In the genomic region with DNA sequence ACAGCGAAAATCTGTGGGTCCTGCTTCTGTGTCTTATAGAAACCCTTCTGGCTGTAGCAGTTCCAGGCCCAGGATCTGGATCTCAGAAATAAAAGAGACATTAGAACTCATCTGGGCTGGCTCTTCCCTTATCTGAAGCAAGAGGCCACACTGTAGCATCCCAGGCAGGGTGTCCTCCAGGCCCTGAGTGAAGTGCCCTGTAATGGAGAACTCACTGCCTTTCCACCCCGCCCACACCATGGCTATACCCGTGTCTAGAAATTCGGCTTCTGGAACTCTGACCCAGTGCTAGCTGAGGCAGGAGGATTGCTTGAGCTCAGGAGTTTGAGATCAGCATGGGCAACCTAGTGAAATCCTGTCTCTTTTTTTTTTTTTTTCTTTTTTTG, we compare ENCODE assay signal across 15 cellular contexts. TPM values are rescaled to one million over a fixed set of nuclear protein-coding genes. Genes with fewer than 3 reads are reported as not detected.
A peak's percentile ranks its signal among the peaks of the same experiment; 100 is the strongest.
DNase-seq lines count a peak whose midpoint lies in the region; ATAC-seq, FAIRE-seq and TF ChIP-seq lines count a peak whose summit lies in the region.
"Had no signal": no experiment of that assay in that cellular context is flagged by ENCODE, and none has a peak within 500 bp of the region (broad histone marks: within the 10 kb centered on the region; RNA-seq: fewer than 3 reads in every experiment).

No MANE protein-coding gene starts in this region.

- H3K4me3 ChIP-seq in RWPE2 (ENCODE audit: severe bottlenecking) (no peak overlapping the region), dorsolateral prefrontal cortex (no peak overlapping the region), neural progenitor cell (no peak overlapping the region), thoracic aorta (no peak overlapping the region)
- H3K4me3 ChIP-seq: left lung had no signal

- H3K36me3 ChIP-seq in RWPE2 (ENCODE audit: low read depth) (no peaks in the 10 kb centered on the region), neural progenitor cell (no peaks in the 10 kb centered on the region), thoracic aorta (no peaks in the 10 kb centered on the region)
- H3K36me3 ChIP-seq: left lung, neutrophil had no signal

- intact Hi-C loops in dorsolateral prefrontal cortex (cut with DNase I): loop anchor here in 1 of 2 donors (5.0 kb wide), 1 partner anchor 37 kb away; no protein-coding TSS in a partner anchor

- no peak overlapping the region for H3K4me3 Mint-ChIP-seq in neural progenitor cell
- H3K4me3 Mint-ChIP-seq: activated CD4-positive, alpha-beta memory T cell treated with anti-CD3 and anti-CD28 coated beads for 36 hours had no signal

- H3K27me3 Mint-ChIP-seq in neural progenitor cell (ENCODE audit: insufficient read depth, low read depth): peaks cover 14% of the 10 kb centered on the region
- H3K27me3 Mint-ChIP-seq: activated CD4-positive, alpha-beta memory T cell treated with anti-CD3 and anti-CD28 coated beads for 36 hours had no signal

- H3K9me3 Mint-ChIP-seq in neural progenitor cell: no peaks in the 10 kb centered on the region
- H3K9me3 Mint-ChIP-seq: activated CD4-positive, alpha-beta memory T cell treated with anti-CD3 and anti-CD28 coated beads for 36 hours had no signal

- H3K9me3 ChIP-seq in RWPE2 (ENCODE audit: severe bottlenecking) (no peaks in the 10 kb centered on the region), neural progenitor cell (ENCODE audit: low read depth) (no peaks in the 10 kb centered on the region), thoracic aorta (no peaks in the 10 kb centered on the region)
- H3K9me3 ChIP-seq: left lung, neutrophil had no signal

- no peak overlapping the region for H3K9ac ChIP-seq in neural progenitor cell

- no peaks in the 10 kb centered on the region for H3K79me2 ChIP-seq in neural progenitor cell (ENCODE audit: low read depth)

- H3K36me3 Mint-ChIP-seq in neural progenitor cell: no peaks in the 10 kb centered on the region
- H3K36me3 Mint-ChIP-seq: activated CD4-positive, alpha-beta memory T cell treated with anti-CD3 and anti-CD28 coated beads for 36 hours had no signal

- DNase-seq in RWPE2 (ENCODE audit: low spot score): no peak
- no peak for DNase-seq in dorsolateral prefrontal cortex
- DNase-seq in neural progenitor cell (ENCODE audit: low spot score): no peak
- DNase-seq in thoracic aorta (ENCODE audit: low spot score): no peak
- no peak for DNase-seq in activated CD8-positive, alpha-beta memory T cell treated with anti-CD3 and anti-CD28 coated beads, Interleukin-2, amount 50 U/mL, for 48 hours
- no peak for DNase-seq in GM12892 (ENCODE audit: insufficient read length)
- no peak for DNase-seq in GM03348 (ENCODE audit: low spot score)
- DNase-seq: activated effector memory CD4-positive, alpha-beta T cell treated with Interleukin-2 at 50 U/mL for 16 hours; left lung; NCI-H1930; NCI-H774; T-helper 9 cell had no signal

- ATAC-seq in RWPE2 (ENCODE audit: low read depth) (peak; percentile 4; the same call in 1 of the 3 replicates), thoracic aorta (ENCODE audit: insufficient number of reproducible peaks, low FRiP score, low read depth) (no peak), HG03025 (IDR thresholded peaks at IDR 0.05; ENCODE audit: low FRiP score, unreplicated experiment) (no peak)

- TF ChIP-seq POLR2A in GM12892 (IDR thresholded peaks at IDR 0.05; ENCODE audit: low read depth, low read length): no peak

- H2AFZ ChIP-seq in neural progenitor cell (replicated peaks): peak overlapping the region; percentile 79

- H3K27ac ChIP-seq in RWPE2 (ENCODE audit: poor library complexity, severe bottlenecking) (peak overlapping the region; percentile 89), dorsolateral prefrontal cortex (peak overlapping the region in 58 of 59 donors; percentile 85 to 99 (median 96)), neural progenitor cell (no peak overlapping the region), thoracic aorta (peak overlapping the region; percentile 91 to 98)
- H3K27ac ChIP-seq: left lung, neutrophil had no signal

- no peak overlapping the region for H3K27ac Mint-ChIP-seq in neural progenitor cell

- H3K4me1 Mint-ChIP-seq in neural progenitor cell: peaks cover 35% of the 10 kb centered on the region

- peaks cover 32% of the 10 kb centered on the region for H3K4me1 ChIP-seq in RWPE2 (ENCODE audit: insufficient read depth, poor library complexity, severe bottlenecking)
- H3K4me1 ChIP-seq in neural progenitor cell: peaks cover 17% of the 10 kb centered on the region
- peaks cover 32 to 44% of the 10 kb centered on the region in 2 donors for H3K4me1 ChIP-seq in thoracic aorta (ENCODE audit: control insufficient read depth in 1 of 2, low read depth in 2 of 2)

- TF ChIP-seq CTCF in RWPE2 (IDR thresholded peaks at IDR 0.05; ENCODE audit: poor library complexity, severe bottlenecking) (no peak), dorsolateral prefrontal cortex (IDR thresholded peaks at IDR 0.05 in 54 of 56, conservative IDR thresholded peaks at IDR 0.05 in 2 of 56; ENCODE audit: low read depth in 1 of 56, partially characterized antibody in 56 of 56) (no peak), neural progenitor cell (IDR thresholded peaks at IDR 0.05) (no peak), thoracic aorta (IDR thresholded peaks at IDR 0.05) (no peak)

- FAIRE-seq in GM12892 (lab: Jason Lieb, UNC): no peak

- H3F3A ChIP-seq in neural progenitor cell (ENCODE audit: low read depth): peaks cover 4% of the 10 kb centered on the region

- H3K4me2 ChIP-seq in neural progenitor cell: no peak overlapping the region

- no peaks in the 10 kb centered on the region for H4K20me1 ChIP-seq in neural progenitor cell (ENCODE audit: low read depth)

- H3K27me3 ChIP-seq in RWPE2 (ENCODE audit: insufficient read depth, poor library complexity, severe bottlenecking): no peaks in the 10 kb centered on the region
- H3K27me3 ChIP-seq in dorsolateral prefrontal cortex: no peaks in the 10 kb centered on the region
- no peaks in the 10 kb centered on the region for H3K27me3 ChIP-seq in neural progenitor cell
- H3K27me3 ChIP-seq in thoracic aorta (replicated peaks; ENCODE audit: insufficient read depth): no peaks in the 10 kb centered on the region
- H3K27me3 ChIP-seq: left lung, neutrophil had no signal

RNA-seq across cellular contexts. Expression of gene PLEKHG3, which starts 23.6 kb away (rescaled TPM):
- 100 to 1,000 TPM in 43 of 120 experiments, 10 to 100 TPM in 77; 27.1 to 361 (median 85.0) TPM for total RNA-seq in dorsolateral prefrontal cortex
- 12.6 and 50.0 TPM in 2 replicates for total RNA-seq in neural progenitor cell (ENCODE audit: low replicate concordance)
- 10 to 100 TPM; 63.2 to 71.5 TPM for total RNA-seq in thoracic aorta
- polyA plus RNA-seq in GM12892 (2012; ENCODE audit: missing spikeins): 0.30 TPM
